13 cellular contexts compared by ENCODE assay signal in the genomic region with DNA sequence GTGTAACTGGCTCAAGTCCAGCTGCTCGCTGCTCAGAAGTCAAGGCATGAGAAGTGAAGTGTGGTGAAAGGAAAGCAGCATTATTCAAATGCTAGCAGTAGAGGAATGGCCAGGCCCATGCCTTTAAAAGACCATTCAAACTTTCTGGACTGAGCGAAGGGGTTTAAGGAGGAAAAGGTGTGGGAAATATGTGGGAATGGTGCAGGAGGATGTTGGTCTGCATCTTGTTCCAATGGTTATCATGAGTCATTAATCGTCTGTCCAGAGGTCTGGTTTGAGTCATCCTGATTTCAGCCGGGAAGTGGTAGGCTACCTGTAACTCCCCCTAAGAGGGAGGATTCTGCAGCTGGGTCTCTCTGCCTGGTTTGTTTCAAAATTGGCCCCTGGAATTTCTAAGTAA. TPM values are rescaled to one million over a fixed set of nuclear protein-coding genes. Genes with fewer than 3 reads are reported as not detected.
DNase-seq lines count a peak whose midpoint lies in the region; ATAC-seq, FAIRE-seq and TF ChIP-seq lines count a peak whose summit lies in the region.
"Not testable (repeated sequence)": the region's sequence is repeated elsewhere in the genome, so short reads cannot be mapped to it uniquely, and the experiment has no call there.
"Had no signal": no experiment of that assay in that cellular context is flagged by ENCODE, and none has a peak within 500 bp of the region (broad histone marks: within the 10 kb centered on the region; RNA-seq: fewer than 3 reads in every experiment).

No MANE protein-coding gene starts in this region.

- not testable (repeated sequence) for H3K4me3 ChIP-seq in A549; mammary epithelial cell (replicated peaks in 1 of 3; ENCODE audit: insufficient read depth in 1 of 3, low read depth in 2 of 3, low read length in 3 of 3); mesodermal cell (ENCODE audit: extremely low read depth, insufficient read depth, low read length, poor library complexity, severe bottlenecking); thyroid gland (replicated peaks in 1 of 3)

- not testable (repeated sequence) for H3K79me2 ChIP-seq in mammary epithelial cell (ENCODE audit: insufficient read depth, low read length)

- H3K9me3 ChIP-seq in A549; mammary epithelial cell (replicated peaks; ENCODE audit: insufficient read depth, low read length); mesodermal cell (ENCODE audit: control insufficient read depth, low read length); thyroid gland: not testable (repeated sequence)

- not testable (repeated sequence) for H3K36me3 ChIP-seq in mammary epithelial cell (ENCODE audit: insufficient read depth, low read length); mesodermal cell (ENCODE audit: control insufficient read depth, insufficient read depth, low read length); thyroid gland

- in situ Hi-C loops in mammary epithelial cell (cut with MboI; ENCODE audit: low sequenced_read_pairs in 2 of 2): not testable (repeated sequence)

- peak in 1 of 2 experiments; percentile 30 for DNase-seq in A549 (ENCODE audit: low read depth in 1 of 2, low spot score in 1 of 2)
- DNase-seq in ELF-1 (ENCODE audit: low read depth, low spot score): peak; percentile 72
- peak; percentile 42 for DNase-seq in M059J (ENCODE audit: low read depth)
- peak; percentile 64 for DNase-seq in SK-N-DZ (ENCODE audit: low spot score)
- peak; percentile 69 for DNase-seq in mammary epithelial cell
- peak; percentile 17 for DNase-seq in cardiac septum (ENCODE audit: low spot score)
- DNase-seq in thyroid gland: peak; percentile 21 to 25

- 17% methylated on average over 4 of the region's 4 CpGs for WGBS in A549 (ENCODE audit: missing lambda C conversion rate)
- WGBS in mammary epithelial cell (ENCODE audit: low coverage, missing lambda C conversion rate): 0% methylated on average over 4 of the region's 4 CpGs
- 54 to 75% methylated on average over 3 of the region's 4 CpGs for WGBS in mesodermal cell (ENCODE audit: insufficient coverage in 2 of 2), 2 experiments
- WGBS in thyroid gland, 2 donors: 42 to 53% methylated on average over 4 of the region's 4 CpGs

- not testable (repeated sequence) for H3K27ac ChIP-seq in A549; mammary epithelial cell (ENCODE audit: insufficient read depth, low read depth, low read length); thyroid gland
- H3K27ac ChIP-seq in mesodermal cell (ENCODE audit: low read depth, low read length, severe bottlenecking): peak overlapping the region; percentile 79

- H4K20me1 ChIP-seq in mammary epithelial cell (ENCODE audit: insufficient read depth, low read length): not testable (repeated sequence)

- H3K4me1 ChIP-seq in A549 (peaks cover 12% of the 10 kb centered on the region), mammary epithelial cell (ENCODE audit: insufficient read depth, low read length) (peaks cover 28% of the 10 kb centered on the region)
- not testable (repeated sequence) for H3K4me1 ChIP-seq in mesodermal cell (ENCODE audit: control insufficient read depth, insufficient read depth, low read length, poor library complexity, severe bottlenecking); thyroid gland

- not testable (repeated sequence) for TF ChIP-seq CTCF in A549 (IDR thresholded peaks at IDR 0.05); mammary epithelial cell (conservative IDR thresholded peaks at IDR 0.05 in 1 of 2, IDR thresholded peaks at IDR 0.05 in 1 of 2; ENCODE audit: extremely low read depth in 1 of 2, insufficient read depth in 1 of 2, low read depth in 1 of 2, low read length in 2 of 2); thyroid gland (IDR thresholded peaks at IDR 0.05)

- dilution Hi-C loops in mammary epithelial cell (cut with HindIII; ENCODE audit: low sequenced_read_pairs): not testable (repeated sequence)

- not testable (repeated sequence) for FAIRE-seq in A549 (lab: Jason Lieb, UNC)

- BruUV-seq in mammary epithelial cell (replicated peaks; lab: Mats Ljungman, UMichigan): not testable (repeated sequence)

- H2AFZ ChIP-seq in mammary epithelial cell (ENCODE audit: low read depth, low read length): peak overlapping the region; percentile 34

- intact Hi-C loops in mammary epithelial cell (cut with micrococcal nuclease); cardiac septum (cut with DNase I); thyroid gland (cut with DNase I): not testable (repeated sequence)

- TF ChIP-seq POLR2A in A549 (IDR thresholded peaks at IDR 0.05; ENCODE audit: low read length); thyroid gland (IDR thresholded peaks at IDR 0.05): not testable (repeated sequence)

- CTCF ChIA-PET in A549 (lab: Yijun Ruan, JAX): interaction anchor here (1.2 to 1.5 kb wide), 2 partner anchors 25 to 272 kb away, joined by 3 to 7 read pairs; no protein-coding TSS in a partner anchor
- CTCF ChIA-PET in mammary epithelial cell (lab: Charles Lee; ENCODE audit: low non-redundant PET): not testable (repeated sequence)

- POLR2A ChIA-PET in A549 (lab: Yijun Ruan, JAX): not testable (repeated sequence)

- not testable (repeated sequence) for H3K9ac ChIP-seq in mammary epithelial cell (ENCODE audit: insufficient read depth, low read length)

- not testable (repeated sequence) for TF ChIP-seq EP300 in A549 (IDR thresholded peaks at IDR 0.05)

- not testable (repeated sequence) for TF ChIP-seq RAD21 in A549 (conservative IDR thresholded peaks at IDR 0.05 in 1 of 2, IDR thresholded peaks at IDR 0.05 in 1 of 2)

- peak overlapping the region; percentile 58 for H3K4me2 ChIP-seq in A549
- peak overlapping the region; percentile 50 for H3K4me2 ChIP-seq in mammary epithelial cell (ENCODE audit: insufficient read depth, low read depth, low read length)

- peak; percentile 67 to 81; a peak in 5 of 6 replicates for ATAC-seq in A549

- not testable (repeated sequence) for H3K27me3 ChIP-seq in mammary epithelial cell (ENCODE audit: insufficient read depth, low read length); thyroid gland

TF ChIP-seq in A549, 52 proteins besides CTCF, POLR2A, EP300 and RAD21:
- 0 out of 2 replicates have a peak, but pooled peaks have one; percentile 19 for TF ChIP-seq JUNB (IDR thresholded peaks at IDR 0.05)
- not testable (repeated sequence) for TF ChIP-seq FOSL2 (IDR thresholded peaks at IDR 0.05)
- peak; percentile 55; the same call in 1 of the 2 replicates for TF ChIP-seq FOSL2 (CRISPR knock-in tag; IDR thresholded peaks at IDR 0.05)

RNA-seq across cellular contexts. Expression of a gene that starts 5.2 kb away (rescaled TPM):
- polyA plus RNA-seq in A549 (2011; rRNA removed) (not detected in 2 replicates), A549 (2017; fragmentation: RNase III; extraction: RNeasy Plus Mini Kit Qiagen cat#74134 plus additional on column Dnase treatment) (not detected in 3 replicates), mammary epithelial cell (0.12 TPM)
- not detected in 2 replicates for polyA plus RNA-seq in A549 (2012; cell fraction: cytosol; rRNA removed)
- not detected in 2 replicates for polyA plus RNA-seq in A549 (2012; cell fraction: nucleus; rRNA removed)
- polyA minus RNA-seq in A549 (2011; rRNA and poly(A)+ RNA removed): not detected in 2 replicates
- total RNA-seq in M059J (2014; rRNA removed; shearing (Covaris generic)): not detected in 2 replicates
- not detected in 2 replicates for polyA plus RNA-seq in SK-N-DZ (2014; cell fraction: cytosol; rRNA removed)
- polyA plus RNA-seq in SK-N-DZ (2014; cell fraction: nucleus; rRNA removed): not detected in 2 replicates
- total RNA-seq in mammary epithelial cell (under 1 TPM in 1 of 2 donors, not detected in 1; 0.50 TPM), cardiac septum (not detected), thyroid gland (not detected)
- polyA minus RNA-seq in mammary epithelial cell: not detected
- 0.59 TPM for polyA plus RNA-seq in mesodermal cell (2013, experiment 1 of 2)
- polyA plus RNA-seq in mesodermal cell (2013, experiment 2 of 2): not detected
- total RNA-seq: Calu3; CD4-positive, alpha-beta memory T cell; H1; HepG2; SJSA1 had no signal
- polyA plus RNA-seq: CD4-positive, alpha-beta memory T cell; H1; HepG2 had no signal

RNA-seq across cellular contexts. Expression of a gene that starts 50.6 kb away (rescaled TPM):
- 1.7 and 2.7 TPM in 2 replicates for polyA plus RNA-seq in A549 (2011; rRNA removed)
- 1.9 and 3.0 TPM in 2 replicates for polyA plus RNA-seq in A549 (2012; cell fraction: cytosol; rRNA removed)
- polyA plus RNA-seq in A549 (2012; cell fraction: nucleus; rRNA removed): 5.4 and 6.3 TPM in 2 replicates
- polyA plus RNA-seq in A549 (2017; fragmentation: RNase III; extraction: RNeasy Plus Mini Kit Qiagen cat#74134 plus additional on column Dnase treatment): 1.5 to 2.6 TPM (median 2.4 TPM) in 3 replicates
- polyA minus RNA-seq in A549 (2011; rRNA and poly(A)+ RNA removed): 4.3 and 4.9 TPM in 2 replicates
- 0.05 and 0.44 TPM in 2 replicates for total RNA-seq in M059J (2014; rRNA removed; shearing (Covaris generic))
- polyA plus RNA-seq in SK-N-DZ (2014; cell fraction: cytosol; rRNA removed): 2.5 and 5.4 TPM in 2 replicates
- 6.9 and 7.7 TPM in 2 replicates for polyA plus RNA-seq in SK-N-DZ (2014; cell fraction: nucleus; rRNA removed)
- 1 to 10 TPM in 1 of 2 donors, under 1 TPM in 1; 0.83 to 1.7 TPM for total RNA-seq in mammary epithelial cell
- 0.78 TPM for polyA plus RNA-seq in mammary epithelial cell
- polyA minus RNA-seq in mammary epithelial cell: not detected
- 4.6 TPM for total RNA-seq in cardiac septum
- 16.3 TPM for polyA plus RNA-seq in mesodermal cell (2013, experiment 1 of 2)
- 10.2 TPM for polyA plus RNA-seq in mesodermal cell (2013, experiment 2 of 2)
- total RNA-seq in thyroid gland: 10 to 100 TPM; 21.4 to 45.0 (median 25.1) TPM
- total RNA-seq: Calu3, HepG2, SJSA1 had no signal
- polyA plus RNA-seq: HepG2 had no signal
